In genomic region chr4:187236491-187236890, GRCh38 we compare ENCODE assay signal across 15 cellular contexts.
A peak's percentile ranks its signal among the peaks of the same experiment; 100 is the strongest.
DNase-seq lines count a peak whose midpoint lies in the region; TF ChIP-seq lines count a peak whose summit lies in the region.
"Had no signal": no experiment of that assay in that cellular context is flagged by ENCODE, and none has a peak within 500 bp of the region (broad histone marks: within the 10 kb centered on the region; RNA-seq: fewer than 3 reads in every experiment).

No MANE protein-coding gene starts in this region.

- peak; percentile 72 for DNase-seq in AG04450 (ENCODE audit: low read depth, low spot score)
- peak; percentile 88 for DNase-seq in LHCN-M2 (ENCODE audit: low read depth)
- peak; percentile 9 to 76 for DNase-seq in T47D (ENCODE audit: low read depth in 1 of 2, low spot score in 1 of 2)
- DNase-seq in kidney glomerular epithelial cell (lab: John Stamatoyannopoulos, UW): peak; percentile 84
- no peak for DNase-seq in hippocampal formation (lab: John Stamatoyannopoulos, UW)
- DNase-seq in ovary: no peak
- no peak for DNase-seq in medulla oblongata (ENCODE audit: extremely low spot score)
- no peak for DNase-seq in activated T-cell treated with anti-CD3 and anti-CD28 coated beads, Interleukin-2, amount 50 U/mL, for 48 hours
- DNase-seq: activated CD8-positive, alpha-beta memory T cell treated with anti-CD3 and anti-CD28 coated beads, Interleukin-2, amount 50 U/mL, for 4 hours; activated naive CD8-positive, alpha-beta T cell treated with anti-CD3 and anti-CD28 coated beads for 36 hours; effector CD4-positive, alpha-beta T cell; heart right ventricle; NCI-H1694; NCI-H82 had no signal

- no peaks in the 10 kb centered on the region for H3K4me1 ChIP-seq in ovary (ENCODE audit: insufficient read depth)

- no peaks in the 10 kb centered on the region for H3K36me3 ChIP-seq in ovary
- H3K36me3 ChIP-seq: heart right ventricle had no signal

- TF ChIP-seq CTCF in AG04450 (IDR thresholded peaks at IDR 0.05; ENCODE audit: low read depth, low read length) (no peak), ovary (IDR thresholded peaks at IDR 0.05) (no peak)

- POLR2A ChIA-PET in AG04450 (lab: Yijun Ruan, JAX): interaction anchor here (0.8 to 0.9 kb wide), 2 partner anchors 10 to 50 kb away, joined by 3 read pairs; no protein-coding TSS in a partner anchor

- in situ Hi-C loops in T47D (cut with HindIII; ENCODE audit: low pct_unique_long_range_greater_than_20kb, low sequenced_read_pairs): no loop called here

- H3K9me3 ChIP-seq in AG04450 (ENCODE audit: control insufficient read depth, insufficient read depth, low read length): no peaks in the 10 kb centered on the region
- no peaks in the 10 kb centered on the region for H3K9me3 ChIP-seq in ovary

- no peaks in the 10 kb centered on the region for H3K27me3 ChIP-seq in AG04450 (ENCODE audit: control insufficient read depth, insufficient read depth, low read length)
- H3K27me3 ChIP-seq in ovary: no peaks in the 10 kb centered on the region
- H3K27me3 ChIP-seq: heart right ventricle had no signal

- H3K4me3 ChIP-seq in AG04450 (ENCODE audit: low read depth, low read length): no peak overlapping the region
- no peak overlapping the region for H3K4me3 ChIP-seq in ovary
- H3K4me3 ChIP-seq: heart right ventricle, SK-N-MC had no signal

- no peak for TF ChIP-seq EP300 in ovary (IDR thresholded peaks at IDR 0.05)

- no peak for TF ChIP-seq POLR2A in ovary (IDR thresholded peaks at IDR 0.05)

- CTCF ChIA-PET in AG04450 (lab: Charles Lee): interaction anchor here (1.0 to 1.1 kb wide), 2 partner anchors 649 to 1888 kb away, joined by 3 read pairs; no protein-coding TSS in a partner anchor

- intact Hi-C loops in ovary (cut with DNase I): no loop called here

- peak overlapping the region; percentile 11 for H3K27ac ChIP-seq in AG04450 (ENCODE audit: low read depth, low read length)
- H3K27ac ChIP-seq in ovary: no peak overlapping the region
- H3K27ac ChIP-seq: heart right ventricle, SK-N-MC had no signal

Comparison
In these comparisons a context has a peak if more than half of its experiments do, and no peak if none do; other contexts are left out.
1. DNase-seq: peak in AG04450 (single experiment), LHCN-M2 (single experiment), T47D (2 of 2) and kidney glomerular epithelial cell (single experiment); none in hippocampal formation (0 of 2), ovary (0 of 5), medulla oblongata (single experiment) and activated T-cell treated with anti-CD3 and anti-CD28 coated beads, Interleukin-2, amount 50 U/mL, for 48 hours (0 of 2).